In genomic region chr9:98168952-98169488, GRCh38 we compare ENCODE assay signal across 10 cellular contexts. TPM values are rescaled to one million over a fixed set of nuclear protein-coding genes. Genes with fewer than 3 reads are reported as not detected.
A peak's percentile ranks its signal among the peaks of the same experiment; 100 is the strongest.
DNase-seq lines count a peak whose midpoint lies in the region; ATAC-seq and TF ChIP-seq lines count a peak whose summit lies in the region.
"Had no signal": no experiment of that assay in that cellular context is flagged by ENCODE, and none has a peak within 500 bp of the region (broad histone marks: within the 10 kb centered on the region; RNA-seq: fewer than 3 reads in every experiment).

No MANE protein-coding gene starts in this region.

- H3K36me3 Mint-ChIP-seq in type B pancreatic cell, result no peaks in the 10 kb centered on the region

- peak overlapping the region; percentile 46; the same call in 1 of the 2 replicates for H3K4ac ChIP-seq in IMR-90 (ENCODE audit: low read depth, low read length)

- peak overlapping the region in 1 of 2 experiments; percentile 86; a peak in 2 of 4 replicates for H4K8ac ChIP-seq in IMR-90 (ENCODE audit: low read depth in 2 of 2, low read length in 2 of 2)

- H3K14ac ChIP-seq in IMR-90 (replicated peaks; ENCODE audit: low read depth, low read length), result peak overlapping the region; percentile 66; the same call in 1 of the 2 replicates

- H2AK9ac ChIP-seq in IMR-90 (replicated peaks; ENCODE audit: low read depth, low read length, poor library complexity), result peak overlapping the region; percentile 5

- no peaks in the 10 kb centered on the region for H3K9me3 ChIP-seq in IMR-90 (ENCODE audit: control insufficient read depth, insufficient read depth, low read length)

- H4K5ac ChIP-seq in IMR-90 (ENCODE audit: low read depth, low read length), result peak overlapping the region; percentile 57

- TF ChIP-seq RAD21 in IMR-90 (IDR thresholded peaks at IDR 0.05; ENCODE audit: low read length), result no peak

- intact Hi-C loops in IMR-90 (cut with micrococcal nuclease), result no loop called here

- peak overlapping the region; percentile 50 for H2BK120ac ChIP-seq in IMR-90 (ENCODE audit: low read depth, low read length)

- peak overlapping the region; percentile 82 for H2AFZ ChIP-seq in IMR-90 (replicated peaks; ENCODE audit: low read length, poor library complexity)

- H2BK15ac ChIP-seq in IMR-90 (ENCODE audit: low read depth, low read length), result peak overlapping the region; percentile 21; the same call in 1 of the 3 replicates

- H3K27ac ChIP-seq in IMR-90 (ENCODE audit: insufficient read depth, low read length), result no peak overlapping the region; the same call in 1 of the 2 replicates
- H3K27ac ChIP-seq: SK-N-MC had no signal

- H3K9ac ChIP-seq in IMR-90 (ENCODE audit: low read depth, low read length), result no peak overlapping the region

- 0 out of 2 replicates have a peak, but pooled peaks cover 9% of the 10 kb centered on the region for H3K9me1 ChIP-seq in IMR-90 (ENCODE audit: insufficient read depth, low read length)

- 0 out of 2 replicates have a peak overlapping the region, but pooled peaks have one; percentile 33 for H2AK5ac ChIP-seq in IMR-90 (ENCODE audit: low read depth, low read length)

- dilution Hi-C loops in IMR-90 (cut with HindIII; ENCODE audit: low sequenced_read_pairs, unreplicated experiment), result no loop called here

- H4K91ac ChIP-seq in IMR-90 (ENCODE audit: insufficient read depth, low read depth, low read length), result peak overlapping the region; percentile 66; the same call in 1 of the 2 replicates

- H2BK20ac ChIP-seq in IMR-90 (ENCODE audit: low read depth, low read length), result no peak overlapping the region

- no peak for TF ChIP-seq CTCF in IMR-90 (conservative IDR thresholded peaks at IDR 0.05; ENCODE audit: low read depth, low read length)
- TF ChIP-seq CTCF in type B pancreatic cell (conservative IDR thresholded peaks at IDR 0.05), result no peak

- ATAC-seq in GM18499 (IDR thresholded peaks at IDR 0.05; ENCODE audit: insufficient read depth, unreplicated experiment) (peak; percentile 94), GM21737 (IDR thresholded peaks at IDR 0.05; ENCODE audit: unreplicated experiment) (peak; percentile 92), IMR-90 (ENCODE audit: low read depth) (peak; percentile 87)

- no peak overlapping the region for H3K56ac ChIP-seq in IMR-90 (ENCODE audit: extremely low read depth, insufficient read depth, low read length)

- peak overlapping the region; percentile 30 for H2BK5ac ChIP-seq in IMR-90 (ENCODE audit: low read depth, low read length, poor library complexity, severe bottlenecking)

- H4K20me1 ChIP-seq in IMR-90 (ENCODE audit: insufficient read depth, low read length), result no peaks in the 10 kb centered on the region

- H3K4me1 Mint-ChIP-seq in type B pancreatic cell (ENCODE audit: unreplicated experiment), result peaks cover 41% of the 10 kb centered on the region

- H3K27me3 Mint-ChIP-seq in type B pancreatic cell, result no peaks in the 10 kb centered on the region

- H3K79me1 ChIP-seq in IMR-90 (ENCODE audit: low read depth in 1 of 2, low read length in 2 of 2), result no peaks in the 10 kb centered on the region; a peak in 1 of 4 replicates

- no peak overlapping the region for H3K4me3 ChIP-seq in IMR-90 (ENCODE audit: insufficient read depth, low read depth, low read length)
- H3K4me3 ChIP-seq: lung, SK-N-MC had no signal

- H3K27ac Mint-ChIP-seq in type B pancreatic cell, result peak overlapping the region; percentile 61

- no peaks in the 10 kb centered on the region for H3K9me3 Mint-ChIP-seq in type B pancreatic cell

- H3K23ac ChIP-seq in IMR-90 (ENCODE audit: low read depth, low read length), result no peak overlapping the region

- no peak overlapping the region for H3K4me3 Mint-ChIP-seq in type B pancreatic cell

- no peak overlapping the region for H3K18ac ChIP-seq in IMR-90 (ENCODE audit: low read depth, low read length)

- peaks cover 8% of the 10 kb centered on the region; the same call in 1 of the 2 replicates for H3K4me1 ChIP-seq in IMR-90 (ENCODE audit: control insufficient read depth, insufficient read depth, low read length)

- POLR2A ChIA-PET in IMR-90 (lab: Charles Lee; ENCODE audit: unreplicated experiment), result no interaction called here

- TF ChIP-seq POLR2A in IMR-90 (IDR thresholded peaks at IDR 0.05; ENCODE audit: low read depth, low read length), result no peak

- peak; percentile 68 for DNase-seq in IMR-90
- DNase-seq in activated CD8-positive, alpha-beta memory T cell treated with anti-CD3 and anti-CD28 coated beads, Interleukin-2, amount 50 U/mL, for 48 hours, result peak; percentile 67
- peak; percentile 45 for DNase-seq in hepatic stellate cell (ENCODE audit: low spot score)
- no peak for DNase-seq in type B pancreatic cell (ENCODE audit: extremely low spot score, unreplicated experiment)
- DNase-seq in cortex of kidney (lab: John Stamatoyannopoulos, UW), result no peak
- no peak for DNase-seq in DMS79 (lab: John Stamatoyannopoulos, UW)

- CTCF ChIA-PET in IMR-90 (lab: Yijun Ruan, JAX), result no interaction called here

- H3K36me3 ChIP-seq in IMR-90 (ENCODE audit: control insufficient read depth, insufficient read depth, low read length), result no peaks in the 10 kb centered on the region

- peaks cover 2% of the 10 kb centered on the region; the same call in 1 of the 2 replicates for H3K27me3 ChIP-seq in IMR-90 (ENCODE audit: control insufficient read depth, insufficient read depth, low read length)

- no peak overlapping the region for H3K4me2 ChIP-seq in IMR-90 (ENCODE audit: low read depth, low read length)

- no TSS peak for BruUV-seq in IMR-90 (replicated peaks; lab: Mats Ljungman, UMichigan)

- WGBS in IMR-90 (ENCODE audit: extremely low coverage in 2 of 2, insufficient read length in 1 of 2), 2 experiments, result 25% methylated on average over 4 of the region's 14 CpGs; no CpG with 5 or more reads in 1 of the 2 experiments

- in situ Hi-C loops in IMR-90 (cut with MboI; ENCODE audit: low sequenced_read_pairs), result no loop called here

TF ChIP-seq in IMR-90, 13 proteins besides CTCF, POLR2A, EP300 and RAD21:
- TF ChIP-seq FOS (IDR thresholded peaks at IDR 0.05; ENCODE audit: low read depth, low read length) (no peak), NFE2L2 (IDR thresholded peaks at IDR 0.05; ENCODE audit: low read depth, low read length) (no peak), SMC3 (IDR thresholded peaks at IDR 0.05; ENCODE audit: low read depth, low read length) (no peak), MAFK (IDR thresholded peaks at IDR 0.05; ENCODE audit: low read depth, low read length) (no peak), MAZ (IDR thresholded peaks at IDR 0.05; ENCODE audit: borderline replicate concordance, low read depth, low read length) (no peak), RFX5 (IDR thresholded peaks at IDR 0.05; ENCODE audit: low read depth, low read length) (no peak), MXI1 (IDR thresholded peaks at IDR 0.05; ENCODE audit: borderline replicate concordance, low read depth, low read length) (no peak), RCOR1 (IDR thresholded peaks at IDR 0.05; ENCODE audit: insufficient replicate concordance, low read length) (no peak), CHD1 (IDR thresholded peaks at IDR 0.05; ENCODE audit: low read depth, low read length) (no peak), USF2 (IDR thresholded peaks at IDR 0.05; ENCODE audit: low read depth, low read length) (no peak), BHLHE40 (IDR thresholded peaks at IDR 0.05; ENCODE audit: low read depth, low read length) (no peak), ELK1 (IDR thresholded peaks at IDR 0.05; ENCODE audit: borderline replicate concordance, low read depth, low read length) (no peak), CEBPB (IDR thresholded peaks at IDR 0.05; ENCODE audit: low read depth, low read length) (no peak)
TF ChIP-seq in IMR-90: peak in this region for 0.

RNA-seq across cellular contexts. Expression of gene CORO2A, which starts 23.4 kb away (rescaled TPM):
- total RNA-seq in IMR-90 (2012; rRNA removed) (1.9 and 2.2 TPM in 2 replicates), type B pancreatic cell (ENCODE audit: low replicate concordance) (9.9 and 28.5 TPM in 2 replicates)
- 1.9 and 2.2 TPM in 2 replicates for polyA plus RNA-seq in IMR-90 (2012; rRNA removed)
- polyA plus RNA-seq in IMR-90 (2012; cell fraction: cytosol; rRNA removed), result 1.4 and 1.5 TPM in 2 replicates
- polyA plus RNA-seq in IMR-90 (2012; cell fraction: nucleus; rRNA removed; ENCODE audit: low replicate concordance), result 1.2 and 1.6 TPM in 2 replicates

RNA-seq across cellular contexts. Expression of gene TRIM14, which starts 50.0 kb away (rescaled TPM):
- 3.0 and 3.1 TPM in 2 replicates for total RNA-seq in IMR-90 (2012; rRNA removed)
- 8.5 and 8.8 TPM in 2 replicates for polyA plus RNA-seq in IMR-90 (2012; rRNA removed)
- 4.9 and 10.8 TPM in 2 replicates for polyA plus RNA-seq in IMR-90 (2012; cell fraction: cytosol; rRNA removed)
- polyA plus RNA-seq in IMR-90 (2012; cell fraction: nucleus; rRNA removed; ENCODE audit: low replicate concordance), result 9.1 and 11.8 TPM in 2 replicates
- 9.9 and 18.8 TPM in 2 replicates for total RNA-seq in type B pancreatic cell (ENCODE audit: low replicate concordance)

Comparison
In these comparisons a context has a peak if more than half of its experiments do, and no peak if none do; other contexts are left out.
1. DNase-seq: peak in IMR-90 (single experiment), activated CD8-positive, alpha-beta memory T cell treated with anti-CD3 and anti-CD28 coated beads, Interleukin-2, amount 50 U/mL, for 48 hours (single experiment) and hepatic stellate cell (single experiment); none in type B pancreatic cell (single experiment), cortex of kidney (single experiment) and DMS79 (single experiment).
2. Peak in every context shown above with its lines, with median percentiles within 50 percentile points of each other: ATAC-seq.